ENCODE assay signal across 8 cellular contexts in genomic region chr6:24991748-24992467, GRCh38. TPM values are rescaled to one million over a fixed set of nuclear protein-coding genes. Genes with fewer than 3 reads are reported as not detected.
DNase-seq lines count a peak whose midpoint lies in the region; ATAC-seq and TF ChIP-seq lines count a peak whose summit lies in the region.

No MANE protein-coding gene starts in this region.

- peaks cover 99% of the 10 kb centered on the region for H3K79me2 ChIP-seq in OCI-LY3 (ENCODE audit: low read length)

- no peak overlapping the region for H3K4me2 ChIP-seq in OCI-LY3 (ENCODE audit: low read length)

- ATAC-seq in GM19468 (IDR thresholded peaks at IDR 0.05; ENCODE audit: extremely low read depth, unreplicated experiment) (peak; percentile 88), HG03565 (IDR thresholded peaks at IDR 0.05; ENCODE audit: unreplicated experiment) (peak; percentile 91)

- H2AFZ ChIP-seq in OCI-LY3 (ENCODE audit: low read depth, low read length), result no peak overlapping the region

- WGBS in prostate gland, result 81% methylated on average over 5 of the region's 5 CpGs

- H3K27me3 ChIP-seq in OCI-LY3 (ENCODE audit: low read depth, low read length), result no peaks in the 10 kb centered on the region
- no peaks in the 10 kb centered on the region for H3K27me3 ChIP-seq in prostate gland (replicated peaks; ENCODE audit: insufficient read depth)

- H3K27ac ChIP-seq in OCI-LY3 (ENCODE audit: low read length), result no peak overlapping the region
- no peak overlapping the region for H3K27ac ChIP-seq in prostate gland

- H3K4me3 ChIP-seq in OCI-LY3 (ENCODE audit: low read length) (no peak overlapping the region), fibroblast of pulmonary artery (replicated peaks; ENCODE audit: low read depth, low read length) (no peak overlapping the region), prostate gland (no peak overlapping the region)

- H3K36me3 ChIP-seq in OCI-LY3 (replicated peaks; ENCODE audit: low read depth, low read length) (peaks cover 42% of the 10 kb centered on the region), prostate gland (no peaks in the 10 kb centered on the region)

- TF ChIP-seq CTCF in OCI-LY3 (IDR thresholded peaks at IDR 0.05; ENCODE audit: low read depth, low read length), result peak; percentile 64
- TF ChIP-seq CTCF in fibroblast of pulmonary artery (IDR thresholded peaks at IDR 0.05; ENCODE audit: low read length, missing control alignments), result peak; percentile 73
- peak; percentile 56 to 76 (median 74) for TF ChIP-seq CTCF in prostate gland (IDR thresholded peaks at IDR 0.05)

- DNase-seq in D341Med (ENCODE audit: low spot score), result peak; percentile 61
- peak; percentile 41 for DNase-seq in activated T-cell treated with anti-CD3 and anti-CD28 coated beads for 48 hours (ENCODE audit: low read depth)
- peak; percentile 70 for DNase-seq in fibroblast of pulmonary artery (ENCODE audit: low read depth)
- peak; percentile 28 for DNase-seq in prostate gland (ENCODE audit: low spot score)
- no peak for DNase-seq in middle frontal gyrus (ENCODE audit: extremely low spot score, low spot score)

- TF ChIP-seq POLR2A in prostate gland (IDR thresholded peaks at IDR 0.05), result no peak

- peaks cover 95% of the 10 kb centered on the region for H4K20me1 ChIP-seq in OCI-LY3 (ENCODE audit: insufficient read depth, low read length)

- intact Hi-C loops in prostate gland (cut with DNase I), result loop anchor here (2.0 kb wide), 1 partner anchor 135 kb away; no protein-coding TSS in a partner anchor

- H3K9me3 ChIP-seq in OCI-LY3 (ENCODE audit: insufficient read depth, low read length) (no peaks in the 10 kb centered on the region), prostate gland (no peaks in the 10 kb centered on the region)

- H3K4me1 ChIP-seq in OCI-LY3 (ENCODE audit: low read length) (peaks cover 20% of the 10 kb centered on the region), prostate gland (replicated peaks) (no peaks in the 10 kb centered on the region)

- no peak overlapping the region for H3K9ac ChIP-seq in OCI-LY3 (ENCODE audit: low read length)

RNA-seq across cellular contexts. Expression of gene RIPOR2, which starts 56.1 kb away (rescaled TPM):
- 10 to 100 TPM; 16.1 to 23.7 TPM for total RNA-seq in prostate gland
